In the genomic region with DNA sequence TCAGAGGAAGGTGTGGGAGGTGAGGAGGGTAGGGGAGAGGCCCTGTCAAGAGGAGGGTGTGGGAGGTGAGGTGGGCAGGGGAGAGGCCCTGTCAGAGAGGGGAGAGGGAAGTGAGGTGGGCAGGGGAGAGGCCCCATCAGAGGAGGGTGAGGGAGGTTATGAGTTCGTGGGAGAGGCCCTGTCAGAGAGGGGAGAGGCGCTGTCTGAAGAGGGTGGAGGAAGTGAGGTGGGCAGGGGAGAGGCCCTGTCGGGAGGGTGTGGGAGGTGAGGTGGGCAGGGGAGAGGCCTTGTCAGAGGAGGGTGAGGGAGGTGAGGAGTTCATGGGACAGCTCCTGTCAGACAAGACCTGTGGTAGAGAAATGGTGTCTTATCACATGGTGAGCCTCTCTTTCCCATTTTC, we compare ENCODE assay signal across 18 cellular contexts.
A peak's percentile ranks its signal among the peaks of the same experiment; 100 is the strongest.
DNase-seq lines count a peak whose midpoint lies in the region; ATAC-seq, FAIRE-seq and TF ChIP-seq lines count a peak whose summit lies in the region.
"Had no signal": no experiment of that assay in that cellular context is flagged by ENCODE, and none has a peak within 500 bp of the region (broad histone marks: within the 10 kb centered on the region; RNA-seq: fewer than 3 reads in every experiment).

No MANE protein-coding gene starts in this region.

- no peak for FAIRE-seq in HepG2 (lab: Jason Lieb, UNC)

- H3K9me3 Mint-ChIP-seq in stimulated activated effector memory CD8-positive, alpha-beta T cell treated with anti-CD3 and anti-CD28 coated beads, Interleukin-12 subunit alpha, Interleukin-12 subunit beta, amount 100 ng/mL, for 72 hours: peaks cover 6% of the 10 kb centered on the region
- H3K9me3 Mint-ChIP-seq: endodermal cell had no signal

- H3K27me3 ChIP-seq in HepG2 (ENCODE audit: control insufficient read depth in 1 of 2, insufficient read depth in 2 of 2, low read length in 2 of 2) (no peaks in the 10 kb centered on the region), right lobe of liver (no peaks in the 10 kb centered on the region), esophagus muscularis mucosa (no peaks in the 10 kb centered on the region)
- H3K27me3 ChIP-seq: MG63, thyroid gland had no signal

- H3K27ac Mint-ChIP-seq in stimulated activated effector memory CD8-positive, alpha-beta T cell treated with anti-CD3 and anti-CD28 coated beads, Interleukin-12 subunit alpha, Interleukin-12 subunit beta, amount 100 ng/mL, for 72 hours: peak overlapping the region; percentile 32
- H3K27ac Mint-ChIP-seq: endodermal cell had no signal

- no peak overlapping the region for H3K9ac ChIP-seq in HepG2 (ENCODE audit: insufficient read depth, low read depth, low read length)
- H3K9ac ChIP-seq: parathyroid adenoma had no signal

- in situ Hi-C loops in HepG2 (cut with HindIII; ENCODE audit: extremely low pct_ligation_motif_present, low pct_unique_long_range_greater_than_20kb): no loop called here

- H3K27ac ChIP-seq in HepG2 (ENCODE audit: extremely low read length, insufficient read depth, low read length) (no peak overlapping the region), right lobe of liver (no peak overlapping the region), esophagus muscularis mucosa (replicated peaks in 1 of 4) (peak overlapping the region; percentile 29 to 61 (median 36))
- H3K27ac ChIP-seq: parathyroid adenoma, skin epidermis, thyroid gland had no signal

- H3K4me1 ChIP-seq in HepG2 (ENCODE audit: insufficient read depth, low read length): 0 out of 2 replicates have a peak, but pooled peaks cover 4% of the 10 kb centered on the region
- H3K4me1 ChIP-seq in right lobe of liver: no peaks in the 10 kb centered on the region
- peaks cover 14 to 95% (median 77%) of the 10 kb centered on the region in 4 donors for H3K4me1 ChIP-seq in esophagus muscularis mucosa
- H3K4me1 ChIP-seq: parathyroid adenoma had no signal

- no peak for ATAC-seq in HepG2
- ATAC-seq in right lobe of liver: no peak
- ATAC-seq in stimulated activated effector memory CD8-positive, alpha-beta T cell treated with anti-CD3 and anti-CD28 coated beads, Interleukin-12 subunit alpha, Interleukin-12 subunit beta, amount 100 ng/mL, for 72 hours: no peak
- ATAC-seq in omental fat pad (ENCODE audit: low FRiP score): no peak
- no peak for ATAC-seq in HG02885 (IDR thresholded peaks at IDR 0.05; ENCODE audit: poor library complexity, unreplicated experiment)

- intact Hi-C loops in HepG2 (cut with micrococcal nuclease; ENCODE audit: unreplicated experiment): no loop called here
- intact Hi-C loops in right lobe of liver (cut with DNase I): no loop called here
- intact Hi-C loops in esophagus muscularis mucosa (cut with DNase I): no loop called here

- peaks cover 60% of the 10 kb centered on the region for H3K4me1 Mint-ChIP-seq in stimulated activated effector memory CD8-positive, alpha-beta T cell treated with anti-CD3 and anti-CD28 coated beads, Interleukin-12 subunit alpha, Interleukin-12 subunit beta, amount 100 ng/mL, for 72 hours

- no peak for DNase-seq in HepG2 (ENCODE audit: low spot score)
- no peak for DNase-seq in right lobe of liver
- DNase-seq in OCI-M1 (lab: John Stamatoyannopoulos, UW): peak; percentile 30
- DNase-seq in esophagus muscularis mucosa (ENCODE audit: extremely low spot score): no peak
- DNase-seq in stimulated activated effector memory CD8-positive, alpha-beta T cell treated with anti-CD3 and anti-CD28 coated beads, Interleukin-12 subunit alpha, Interleukin-12 subunit beta, amount 100 ng/mL, for 72 hours (ENCODE audit: low spot score in 2 of 2): no peak
- no peak for DNase-seq in omental fat pad (ENCODE audit: low spot score)
- DNase-seq in RPMI8226: no peak
- DNase-seq: amniotic stem cell, cerebellar nuclear complex, endodermal cell, hypothalamus, kidney glomerular epithelial cell, MG63, NCI-H526 treated with DMSO at 0.1 percent for 48 hours, thyroid gland had no signal

- no peak overlapping the region for H3K4me2 ChIP-seq in HepG2 (ENCODE audit: low read depth, low read length)

- no peak overlapping the region for H2AFZ ChIP-seq in HepG2 (ENCODE audit: low read length)
- H2AFZ ChIP-seq: parathyroid adenoma had no signal

- no peaks in the 10 kb centered on the region for H3K79me2 ChIP-seq in HepG2 (ENCODE audit: insufficient read depth, low read length)

- TF ChIP-seq EP300 in HepG2 (IDR thresholded peaks at IDR 0.05; ENCODE audit: low read depth in 2 of 2, low read length in 2 of 2): no peak
- TF ChIP-seq EP300 in HepG2 (CRISPR knock-in tag; IDR thresholded peaks at IDR 0.05; ENCODE audit: borderline replicate concordance): no peak
- TF ChIP-seq EP300 in esophagus muscularis mucosa (IDR thresholded peaks at IDR 0.05): no peak

- 82% methylated on average over 3 of the region's 3 CpGs for WGBS in HepG2 (ENCODE audit: low lambda C conversion rate)
- 60% methylated on average over 1 of the region's 3 CpGs for WGBS in right lobe of liver (ENCODE audit: insufficient coverage, low coverage, low lambda C conversion rate, missing lambda C conversion rate)
- WGBS in esophagus muscularis mucosa: 61% methylated on average over 3 of the region's 3 CpGs

- H3K9me3 ChIP-seq in HepG2 (ENCODE audit: low read length): no peaks in the 10 kb centered on the region
- no peaks in the 10 kb centered on the region for H3K9me3 ChIP-seq in right lobe of liver
- H3K9me3 ChIP-seq in esophagus muscularis mucosa: no peaks in the 10 kb centered on the region
- H3K9me3 ChIP-seq: MG63, thyroid gland had no signal

- H3K36me3 ChIP-seq in HepG2 (replicated peaks in 1 of 2; ENCODE audit: control insufficient read depth in 1 of 2, insufficient read depth in 2 of 2, low read length in 2 of 2) (no peaks in the 10 kb centered on the region), right lobe of liver (no peaks in the 10 kb centered on the region), esophagus muscularis mucosa (peaks cover 0 to 13% (median 5%) of the 10 kb centered on the region in 4 donors)
- H3K36me3 ChIP-seq: MG63, thyroid gland had no signal

- TF ChIP-seq POLR2A in HepG2 (IDR thresholded peaks at IDR 0.05; ENCODE audit: insufficient read depth in 1 of 2, low read depth in 2 of 2, low read length in 2 of 2) (no peak), right lobe of liver (IDR thresholded peaks at IDR 0.05) (no peak), esophagus muscularis mucosa (IDR thresholded peaks at IDR 0.05; ENCODE audit: low read depth) (no peak)

- H3K4me3 ChIP-seq in HepG2 (replicated peaks in 1 of 3; ENCODE audit: insufficient read depth in 1 of 3, low read depth in 2 of 3, low read length in 3 of 3): no peak overlapping the region
- no peak overlapping the region for H3K4me3 ChIP-seq in right lobe of liver
- H3K4me3 ChIP-seq in esophagus muscularis mucosa: no peak overlapping the region
- H3K4me3 ChIP-seq: MG63, skin epidermis, thyroid gland had no signal

- CTCF ChIA-PET in HepG2 (lab: Yijun Ruan, JAX; ENCODE audit: low intra/inter-chr PET ratio, low total read pairs): no interaction called here

- H3K36me3 Mint-ChIP-seq in stimulated activated effector memory CD8-positive, alpha-beta T cell treated with anti-CD3 and anti-CD28 coated beads, Interleukin-12 subunit alpha, Interleukin-12 subunit beta, amount 100 ng/mL, for 72 hours: peaks cover 24% of the 10 kb centered on the region

- no TSS peak for BruUV-seq in HepG2 (replicated peaks; lab: Mats Ljungman, UMichigan)

- POLR2A ChIA-PET in HepG2 (lab: Yijun Ruan, JAX): no interaction called here

- TF ChIP-seq RAD21 in HepG2 (CRISPR knock-in tag; IDR thresholded peaks at IDR 0.05): no peak

- no peak overlapping the region for H3K4me3 Mint-ChIP-seq in stimulated activated effector memory CD8-positive, alpha-beta T cell treated with anti-CD3 and anti-CD28 coated beads, Interleukin-12 subunit alpha, Interleukin-12 subunit beta, amount 100 ng/mL, for 72 hours
- H3K4me3 Mint-ChIP-seq: endodermal cell had no signal

- no peaks in the 10 kb centered on the region; the same call in 1 of the 2 replicates for H4K20me1 ChIP-seq in HepG2 (ENCODE audit: insufficient read depth, low read length)

- TF ChIP-seq CTCF in HepG2 (CRISPR knock-in tag; IDR thresholded peaks at IDR 0.05) (no peak), right lobe of liver (IDR thresholded peaks at IDR 0.05) (no peak), esophagus muscularis mucosa (IDR thresholded peaks at IDR 0.05) (no peak), omental fat pad (IDR thresholded peaks at IDR 0.05) (no peak)

TF ChIP-seq in HepG2, 621 proteins besides CTCF, POLR2A, EP300 and RAD21 (continues in another document):
- TF ChIP-seq, protein P1, sequence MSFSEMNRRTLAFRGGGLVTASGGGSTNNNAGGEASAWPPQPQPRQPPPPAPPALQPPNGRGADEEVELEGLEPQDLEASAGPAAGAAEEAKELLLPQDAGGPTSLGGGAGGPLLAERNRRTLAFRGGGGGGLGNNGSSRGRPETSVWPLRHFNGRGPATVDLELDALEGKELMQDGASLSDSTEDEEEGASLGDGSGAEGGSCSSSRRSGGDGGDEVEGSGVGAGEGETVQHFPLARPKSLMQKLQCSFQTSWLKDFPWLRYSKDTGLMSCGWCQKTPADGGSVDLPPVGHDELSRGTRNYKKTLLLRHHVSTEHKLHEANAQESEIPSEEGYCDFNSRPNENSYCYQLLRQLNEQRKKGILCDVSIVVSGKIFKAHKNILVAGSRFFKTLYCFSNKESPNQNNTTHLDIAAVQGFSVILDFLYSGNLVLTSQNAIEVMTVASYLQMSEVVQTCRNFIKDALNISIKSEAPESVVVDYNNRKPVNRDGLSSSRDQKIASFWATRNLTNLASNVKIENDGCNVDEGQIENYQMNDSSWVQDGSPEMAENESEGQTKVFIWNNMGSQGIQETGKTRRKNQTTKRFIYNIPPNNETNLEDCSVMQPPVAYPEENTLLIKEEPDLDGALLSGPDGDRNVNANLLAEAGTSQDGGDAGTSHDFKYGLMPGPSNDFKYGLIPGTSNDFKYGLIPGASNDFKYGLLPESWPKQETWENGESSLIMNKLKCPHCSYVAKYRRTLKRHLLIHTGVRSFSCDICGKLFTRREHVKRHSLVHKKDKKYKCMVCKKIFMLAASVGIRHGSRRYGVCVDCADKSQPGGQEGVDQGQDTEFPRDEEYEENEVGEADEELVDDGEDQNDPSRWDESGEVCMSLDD (CRISPR knock-in tag; IDR thresholded peaks at IDR 0.05; ENCODE audit: borderline replicate concordance): no peak
- TF ChIP-seq GPN1 (CRISPR knock-in tag; IDR thresholded peaks at IDR 0.05; ENCODE audit: borderline replicate concordance): no peak
- no peak for TF ChIP-seq ARID2 (CRISPR knock-in tag; IDR thresholded peaks at IDR 0.05; ENCODE audit: borderline replicate concordance)
- TF ChIP-seq SPEN (CRISPR knock-in tag; IDR thresholded peaks at IDR 0.05; ENCODE audit: low read depth): no peak

Comparison
In these comparisons a context has a peak if more than half of its experiments do, and no peak if none do; other contexts are left out.
1. H3K27ac ChIP-seq: peak in esophagus muscularis mucosa (4 of 4); none in HepG2 (single experiment) and right lobe of liver (0 of 3).